Comparison of ENCODE assay signal across 1 cellular context in genomic region chr7:107860241-107860961, GRCh38.
TF ChIP-seq lines count a peak whose summit lies in the region.

No MANE protein-coding gene starts in this region.

TF ChIP-seq in IMR-90, 13 proteins besides CTCF, POLR2A, EP300 and RAD21 (continued from another document):
- TF ChIP-seq, protein P1, sequence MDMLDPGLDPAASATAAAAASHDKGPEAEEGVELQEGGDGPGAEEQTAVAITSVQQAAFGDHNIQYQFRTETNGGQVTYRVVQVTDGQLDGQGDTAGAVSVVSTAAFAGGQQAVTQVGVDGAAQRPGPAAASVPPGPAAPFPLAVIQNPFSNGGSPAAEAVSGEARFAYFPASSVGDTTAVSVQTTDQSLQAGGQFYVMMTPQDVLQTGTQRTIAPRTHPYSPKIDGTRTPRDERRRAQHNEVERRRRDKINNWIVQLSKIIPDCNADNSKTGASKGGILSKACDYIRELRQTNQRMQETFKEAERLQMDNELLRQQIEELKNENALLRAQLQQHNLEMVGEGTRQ (IDR thresholded peaks at IDR 0.05; ENCODE audit: low read depth, low read length) = no peak
